In genomic region chr20:40776702-40777457, GRCh38 we compare ENCODE assay signal across 1 cellular context.
TF ChIP-seq lines count a peak whose summit lies in the region.

No MANE protein-coding gene starts in this region.

TF ChIP-seq in GM23338, 12 proteins besides CTCF, POLR2A, EP300 and RAD21 (continued from another document):
- TF ChIP-seq, protein P1, sequence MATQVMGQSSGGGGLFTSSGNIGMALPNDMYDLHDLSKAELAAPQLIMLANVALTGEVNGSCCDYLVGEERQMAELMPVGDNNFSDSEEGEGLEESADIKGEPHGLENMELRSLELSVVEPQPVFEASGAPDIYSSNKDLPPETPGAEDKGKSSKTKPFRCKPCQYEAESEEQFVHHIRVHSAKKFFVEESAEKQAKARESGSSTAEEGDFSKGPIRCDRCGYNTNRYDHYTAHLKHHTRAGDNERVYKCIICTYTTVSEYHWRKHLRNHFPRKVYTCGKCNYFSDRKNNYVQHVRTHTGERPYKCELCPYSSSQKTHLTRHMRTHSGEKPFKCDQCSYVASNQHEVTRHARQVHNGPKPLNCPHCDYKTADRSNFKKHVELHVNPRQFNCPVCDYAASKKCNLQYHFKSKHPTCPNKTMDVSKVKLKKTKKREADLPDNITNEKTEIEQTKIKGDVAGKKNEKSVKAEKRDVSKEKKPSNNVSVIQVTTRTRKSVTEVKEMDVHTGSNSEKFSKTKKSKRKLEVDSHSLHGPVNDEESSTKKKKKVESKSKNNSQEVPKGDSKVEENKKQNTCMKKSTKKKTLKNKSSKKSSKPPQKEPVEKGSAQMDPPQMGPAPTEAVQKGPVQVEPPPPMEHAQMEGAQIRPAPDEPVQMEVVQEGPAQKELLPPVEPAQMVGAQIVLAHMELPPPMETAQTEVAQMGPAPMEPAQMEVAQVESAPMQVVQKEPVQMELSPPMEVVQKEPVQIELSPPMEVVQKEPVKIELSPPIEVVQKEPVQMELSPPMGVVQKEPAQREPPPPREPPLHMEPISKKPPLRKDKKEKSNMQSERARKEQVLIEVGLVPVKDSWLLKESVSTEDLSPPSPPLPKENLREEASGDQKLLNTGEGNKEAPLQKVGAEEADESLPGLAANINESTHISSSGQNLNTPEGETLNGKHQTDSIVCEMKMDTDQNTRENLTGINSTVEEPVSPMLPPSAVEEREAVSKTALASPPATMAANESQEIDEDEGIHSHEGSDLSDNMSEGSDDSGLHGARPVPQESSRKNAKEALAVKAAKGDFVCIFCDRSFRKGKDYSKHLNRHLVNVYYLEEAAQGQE (IDR thresholded peaks at IDR 0.05; ENCODE audit: unreplicated experiment): no peak
- TF ChIP-seq NANOG (IDR thresholded peaks at IDR 0.05; ENCODE audit: borderline replicate concordance): no peak
